ENCODE assay signal across 13 cellular contexts in the genomic region with DNA sequence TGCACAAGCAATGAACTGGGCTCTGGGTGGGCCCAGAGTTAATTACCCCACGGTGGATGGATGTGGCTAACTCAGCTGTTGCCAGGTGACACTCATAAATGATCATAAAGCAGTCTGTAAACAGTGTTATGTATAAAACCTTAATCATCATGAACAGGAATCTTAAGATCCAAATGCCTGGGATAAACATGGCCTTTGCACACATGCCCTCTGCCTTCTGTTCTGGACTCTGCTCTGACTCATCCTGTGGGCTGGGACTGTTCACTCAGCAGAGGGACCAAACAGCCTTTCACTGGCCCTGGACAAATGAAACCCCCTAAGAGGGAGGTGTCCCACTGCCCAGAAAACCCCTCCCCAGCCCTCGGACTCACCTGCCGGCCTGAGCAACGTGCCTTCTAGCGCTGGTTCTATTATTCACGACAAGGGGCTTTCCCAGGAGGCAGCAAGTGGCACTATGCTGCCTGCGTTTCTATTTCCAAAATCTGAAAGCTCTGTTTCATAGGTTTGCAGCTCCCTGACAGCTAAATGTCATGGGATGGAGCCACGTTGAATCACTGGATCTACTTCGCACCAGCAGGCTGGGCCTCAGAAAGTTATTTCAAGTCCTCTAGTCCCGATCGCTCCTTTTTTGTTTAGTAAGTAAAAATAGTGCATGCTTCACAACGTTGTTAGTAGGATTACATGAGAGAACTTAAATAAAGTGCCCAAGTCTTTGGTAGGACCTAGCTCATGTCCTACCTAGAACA. TPM values are rescaled to one million over a fixed set of nuclear protein-coding genes. Genes with fewer than 3 reads are reported as not detected.
DNase-seq lines count a peak whose midpoint lies in the region; ATAC-seq, FAIRE-seq and TF ChIP-seq lines count a peak whose summit lies in the region.
"Had no signal": no experiment of that assay in that cellular context is flagged by ENCODE, and none has a peak within 500 bp of the region (broad histone marks: within the 10 kb centered on the region; RNA-seq: fewer than 3 reads in every experiment).

No MANE protein-coding gene starts in this region.

- intact Hi-C loops in right lobe of liver (cut with DNase I) = no loop called here

- H3K9me3 ChIP-seq in right lobe of liver (no peaks in the 10 kb centered on the region), tibial nerve (no peaks in the 10 kb centered on the region)

- no peaks in the 10 kb centered on the region for H3K36me3 ChIP-seq in right lobe of liver
- H3K36me3 ChIP-seq in tibial nerve = no peaks in the 10 kb centered on the region

- peak in 3 of 4 donors; percentile 63 to 79 (median 66) for ATAC-seq in right lobe of liver
- ATAC-seq in HG03095 (IDR thresholded peaks at IDR 0.05; ENCODE audit: unreplicated experiment) = no peak
- ATAC-seq: stimulated activated naive CD8-positive, alpha-beta T cell treated with anti-CD3 and anti-CD28 coated beads, Interleukin-15, amount 100 ng/mL, for 72 hours had no signal

- peak in 1 of 4 donors; percentile 7 for TF ChIP-seq CTCF in right lobe of liver (IDR thresholded peaks at IDR 0.05)
- no peak for TF ChIP-seq CTCF in tibial nerve (IDR thresholded peaks at IDR 0.05)

- peak; percentile 36 for FAIRE-seq in colon (lab: Jason Lieb, UNC)

- H3K27ac ChIP-seq in right lobe of liver (peak overlapping the region in 2 of 3 donors; percentile 43 to 57), tibial nerve (peak overlapping the region; percentile 22 to 85 (median 72))

- DNase-seq in M059J (ENCODE audit: low read depth) (peak; percentile 57), right lobe of liver (peak in 1 of 3 donors; percentile 36), tibial nerve (ENCODE audit: low spot score in 2 of 2) (no peak), iPS-NIHi7 (ENCODE audit: extremely low spot score) (no peak)
- no peak for DNase-seq in stimulated activated CD4-positive, alpha-beta T cell treated with anti-CD3 and anti-CD28 coated beads, Interleukin-4, amount 100 ng/mL, for 1 hour
- DNase-seq: activated CD4-positive, alpha-beta T cell treated with anti-CD3 and anti-CD28 coated beads for 4 hours; activated effector memory CD4-positive, alpha-beta T cell treated with Interleukin-2 at 50 U/mL for 16 hours; NCI-H2107; SHP77; stimulated activated CD4-positive, alpha-beta T cell treated with anti-CD3 and anti-CD28 coated beads, Interleukin-2, amount 100 ng/mL, for 24 hours; stimulated activated naive CD8-positive, alpha-beta T cell treated with anti-CD3 and anti-CD28 coated beads, Interleukin-15, amount 100 ng/mL, for 72 hours had no signal

- no peaks in the 10 kb centered on the region for H3K27me3 ChIP-seq in right lobe of liver
- H3K27me3 ChIP-seq in tibial nerve = no peaks in the 10 kb centered on the region

- H3K4me3 ChIP-seq in right lobe of liver (no peak overlapping the region), tibial nerve (no peak overlapping the region)

- WGBS in right lobe of liver (ENCODE audit: insufficient coverage, low coverage, low lambda C conversion rate, missing lambda C conversion rate) = 72% methylated on average over 12 of the region's 12 CpGs
- WGBS in tibial nerve, 2 donors = 55% methylated on average over 12 of the region's 12 CpGs

- TF ChIP-seq POLR2A in right lobe of liver (IDR thresholded peaks at IDR 0.05) (no peak), tibial nerve (IDR thresholded peaks at IDR 0.05) (no peak)

- peaks cover 0 to 19% (median 8%) of the 10 kb centered on the region in 4 donors for H3K4me1 ChIP-seq in right lobe of liver
- peaks cover 0 to 38% (median 20%) of the 10 kb centered on the region in 4 donors for H3K4me1 ChIP-seq in tibial nerve

- TF ChIP-seq EP300 in tibial nerve (IDR thresholded peaks at IDR 0.05) = peak in 1 of 2 donors; percentile 30

RNA-seq across cellular contexts. Expression of gene LARGE1, which starts 53.0 kb away (rescaled TPM):
- total RNA-seq in M059J (2014; rRNA removed; shearing (Covaris generic)) = 1.2 and 3.4 TPM in 2 replicates
- total RNA-seq in right lobe of liver (10 to 100 TPM; 12.2 to 28.3 (median 15.2) TPM), tibial nerve (10 to 100 TPM; 24.9 to 51.0 (median 32.7) TPM)
